ENCODE assay signal across 9 cellular contexts in genomic region chr5:10689391-10690081, GRCh38.
DNase-seq lines count a peak whose midpoint lies in the region; TF ChIP-seq lines count a peak whose summit lies in the region.
"Had no signal": no experiment of that assay in that cellular context is flagged by ENCODE, and none has a peak within 500 bp of the region (broad histone marks: within the 10 kb centered on the region; RNA-seq: fewer than 3 reads in every experiment).

No MANE protein-coding gene starts in this region.

- peak; percentile 21 for DNase-seq in activated naive CD4-positive, alpha-beta T cell treated with Interleukin-2 at 50 U/mL for 16 hours
- no peak for DNase-seq in activated naive CD4-positive, alpha-beta T cell treated with anti-CD3 and anti-CD28 coated beads, Interleukin-2, amount 50 U/mL, for 16 hours
- DNase-seq in NB4 (ENCODE audit: low read depth) (peak; percentile 72), adipocyte (ENCODE audit: low read depth) (peak; percentile 34), lung microvascular endothelial cell (ENCODE audit: low read depth in 2 of 2) (peak; percentile 46 to 64), NCI-H1417 (lab: John Stamatoyannopoulos, UW) (no peak), NCI-H1436 treated with DMSO at 0.1 percent for 48 hours (lab: John Stamatoyannopoulos, UW) (no peak), LoVo (ENCODE audit: low spot score) (no peak)

- H3K4me1 ChIP-seq in adipocyte (ENCODE audit: control insufficient read depth, insufficient read depth, low read length), result peaks cover 15% of the 10 kb centered on the region
- H3K4me1 ChIP-seq: adrenal gland had no signal

- H3K9ac ChIP-seq in adipocyte (ENCODE audit: low read length), result no peak overlapping the region

- no peaks in the 10 kb centered on the region for H3K36me3 ChIP-seq in adipocyte (ENCODE audit: control insufficient read depth, insufficient read depth, low read length, severe bottlenecking)
- H3K36me3 ChIP-seq: adrenal gland had no signal

- H3K4me3 ChIP-seq in NB4 (ENCODE audit: low read depth, low read length) (no peak overlapping the region), adipocyte (ENCODE audit: low read length) (no peak overlapping the region)
- H3K4me3 ChIP-seq: adrenal gland had no signal

- H3K27me3 ChIP-seq in adipocyte (replicated peaks; ENCODE audit: control insufficient read depth, insufficient read depth, low read length), result no peaks in the 10 kb centered on the region
- H3K27me3 ChIP-seq: adrenal gland had no signal

- peaks cover 4% of the 10 kb centered on the region for H3K9me3 ChIP-seq in adipocyte (ENCODE audit: control insufficient read depth, low read length)
- H3K9me3 ChIP-seq: adrenal gland had no signal

- peak; percentile 70 for TF ChIP-seq CTCF in NB4 (IDR thresholded peaks at IDR 0.05; ENCODE audit: low read depth, low read length)

- TF ChIP-seq POLR2A in NB4 (IDR thresholded peaks at IDR 0.05; ENCODE audit: extremely low read depth, insufficient read length), result no peak

Comparison
In these comparisons a context has a peak if more than half of its experiments do, and no peak if none do; other contexts are left out.
1. DNase-seq: peak in activated naive CD4-positive, alpha-beta T cell treated with Interleukin-2 at 50 U/mL for 16 hours (single experiment), NB4 (single experiment), adipocyte (single experiment) and lung microvascular endothelial cell (2 of 2); none in activated naive CD4-positive, alpha-beta T cell treated with anti-CD3 and anti-CD28 coated beads, Interleukin-2, amount 50 U/mL, for 16 hours (single experiment), NCI-H1417 (0 of 3), NCI-H1436 treated with DMSO at 0.1 percent for 48 hours (single experiment) and LoVo (single experiment).